Comparison of ENCODE assay signal across 1 cellular context in the genomic region with DNA sequence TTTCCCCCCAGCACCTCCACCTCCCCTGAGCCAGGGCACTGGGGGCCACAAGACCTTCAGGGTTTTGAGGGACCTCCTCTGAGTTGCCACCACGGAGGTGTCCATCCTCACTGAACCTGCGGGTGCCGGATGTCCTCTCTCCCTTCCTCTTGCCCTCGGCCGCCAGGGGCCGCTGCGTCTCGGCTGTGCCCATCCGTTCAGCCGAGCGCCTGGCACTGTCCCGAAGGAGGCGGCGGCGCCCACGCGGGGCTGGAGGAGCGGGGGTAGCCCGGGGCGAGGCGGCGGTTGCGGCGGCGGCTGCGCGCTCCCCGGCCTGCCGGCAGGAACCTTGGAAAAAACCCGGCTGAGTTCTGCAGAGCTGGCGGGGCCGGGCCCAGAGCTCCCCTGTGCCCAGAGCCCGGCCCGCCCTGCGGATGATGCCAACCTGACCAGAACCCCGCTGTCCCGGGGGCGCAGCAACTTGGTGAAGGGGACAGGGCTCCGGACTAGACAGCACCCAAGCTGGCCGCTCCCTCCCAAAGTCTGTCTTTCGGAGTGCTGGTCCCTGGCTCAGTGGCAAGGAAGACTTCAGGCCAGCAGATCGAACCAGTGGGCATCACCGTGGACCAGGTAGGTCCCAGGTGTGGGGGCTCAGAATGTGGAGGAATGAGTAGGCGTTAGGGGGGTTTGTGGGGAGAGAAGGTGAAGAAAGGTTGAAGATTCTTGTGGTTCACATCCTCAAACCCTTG.
A peak's percentile ranks its signal among the peaks of the same experiment; 100 is the strongest.
TF ChIP-seq lines count a peak whose summit lies in the region.

No MANE protein-coding gene starts in this region.

TF ChIP-seq in IMR-90, 13 proteins besides CTCF, POLR2A, EP300 and RAD21 (continued from another document):
- TF ChIP-seq RCOR1 (IDR thresholded peaks at IDR 0.05; ENCODE audit: insufficient replicate concordance, low read length), result peak; percentile 42
- TF ChIP-seq RFX5 (IDR thresholded peaks at IDR 0.05; ENCODE audit: low read depth, low read length), result no peak
- peak; percentile 93 for TF ChIP-seq SMC3 (IDR thresholded peaks at IDR 0.05; ENCODE audit: low read depth, low read length)
- TF ChIP-seq, protein P1, sequence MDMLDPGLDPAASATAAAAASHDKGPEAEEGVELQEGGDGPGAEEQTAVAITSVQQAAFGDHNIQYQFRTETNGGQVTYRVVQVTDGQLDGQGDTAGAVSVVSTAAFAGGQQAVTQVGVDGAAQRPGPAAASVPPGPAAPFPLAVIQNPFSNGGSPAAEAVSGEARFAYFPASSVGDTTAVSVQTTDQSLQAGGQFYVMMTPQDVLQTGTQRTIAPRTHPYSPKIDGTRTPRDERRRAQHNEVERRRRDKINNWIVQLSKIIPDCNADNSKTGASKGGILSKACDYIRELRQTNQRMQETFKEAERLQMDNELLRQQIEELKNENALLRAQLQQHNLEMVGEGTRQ (IDR thresholded peaks at IDR 0.05; ENCODE audit: low read depth, low read length), result no peak
- no peak for TF ChIP-seq NFE2L2 (IDR thresholded peaks at IDR 0.05; ENCODE audit: low read depth, low read length)
- TF ChIP-seq MXI1 (IDR thresholded peaks at IDR 0.05; ENCODE audit: borderline replicate concordance, low read depth, low read length), result 0 out of 2 replicates have a peak, but pooled peaks have one; percentile 19
- TF ChIP-seq MAFK (IDR thresholded peaks at IDR 0.05; ENCODE audit: low read depth, low read length), result no peak
- TF ChIP-seq CHD1 (IDR thresholded peaks at IDR 0.05; ENCODE audit: low read depth, low read length), result no peak
- no peak for TF ChIP-seq FOS (IDR thresholded peaks at IDR 0.05; ENCODE audit: low read depth, low read length)
